In genomic region chr9:33229359-33230120, GRCh38 we compare ENCODE assay signal across 10 cellular contexts. TPM values are rescaled to one million over a fixed set of nuclear protein-coding genes. Genes with fewer than 3 reads are reported as not detected.
DNase-seq lines count a peak whose midpoint lies in the region; ATAC-seq and TF ChIP-seq lines count a peak whose summit lies in the region.
"Had no signal": no experiment of that assay in that cellular context is flagged by ENCODE, and none has a peak within 500 bp of the region (broad histone marks: within the 10 kb centered on the region; RNA-seq: fewer than 3 reads in every experiment).

No MANE protein-coding gene starts in this region.

- in situ Hi-C loops in Panc1 (cut with HindIII; ENCODE audit: low pct_unique_long_range_greater_than_20kb, low sequenced_read_pairs): no loop called here

- CTCF ChIA-PET in Panc1 (lab: Charles Lee): no interaction called here

- POLR2A ChIA-PET in Panc1 (lab: Charles Lee): no interaction called here

- TF ChIP-seq POLR2A in adrenal gland (IDR thresholded peaks at IDR 0.05): no peak

- H3K36me3 ChIP-seq in Panc1 (ENCODE audit: control insufficient read depth, insufficient read depth, low read length) (no peaks in the 10 kb centered on the region), adrenal gland (replicated peaks in 1 of 2) (no peaks in the 10 kb centered on the region)

- H3K27ac ChIP-seq in Panc1 (ENCODE audit: low read length) (no peak overlapping the region), adrenal gland (no peak overlapping the region)
- H3K27ac ChIP-seq: KMS-11 had no signal

- DNase-seq in COR-L47 (lab: John Stamatoyannopoulos, UW): peak; percentile 85
- DNase-seq in LNCaP clone FGC (ENCODE audit: low read depth): peak; percentile 79
- DNase-seq in Panc1 (ENCODE audit: low read depth, low spot score): peak; percentile 64
- peak; percentile 38 for DNase-seq in kidney glomerular epithelial cell (lab: John Stamatoyannopoulos, UW)
- no peak for DNase-seq in activated CD8-positive, alpha-beta memory T cell treated with anti-CD3 and anti-CD28 coated beads for 24 hours
- no peak for DNase-seq in adrenal gland

- H3K27me3 ChIP-seq in Panc1 (ENCODE audit: control insufficient read depth, insufficient read depth, low read length) (peaks cover 2% of the 10 kb centered on the region; the same call in 1 of the 2 replicates), adrenal gland (no peaks in the 10 kb centered on the region)

- no peak overlapping the region for H3K4me3 ChIP-seq in LNCaP clone FGC (ENCODE audit: low read depth, low read length)
- H3K4me3 ChIP-seq in Panc1 (ENCODE audit: low read depth in 2 of 2, low read length in 2 of 2): no peak overlapping the region
- no peak overlapping the region for H3K4me3 ChIP-seq in adrenal gland

- TF ChIP-seq CTCF in LNCaP clone FGC (IDR thresholded peaks at IDR 0.05; ENCODE audit: control insufficient read depth, extremely low read depth, insufficient read depth): peak; percentile 59
- TF ChIP-seq CTCF in Panc1 (IDR thresholded peaks at IDR 0.05): no peak
- TF ChIP-seq CTCF in adrenal gland (IDR thresholded peaks at IDR 0.05): no peak

- no TSS peak for BruUV-seq in Panc1 (replicated peaks; lab: Mats Ljungman, UMichigan)

- H3K9me3 ChIP-seq in Panc1 (ENCODE audit: control insufficient read depth, insufficient read depth, low read depth, low read length) (no peaks in the 10 kb centered on the region), adrenal gland (replicated peaks in 1 of 3) (no peaks in the 10 kb centered on the region)

- peak; percentile 22; the same call in 1 of the 2 replicates for ATAC-seq in Panc1
- ATAC-seq in HG03095 (IDR thresholded peaks at IDR 0.05; ENCODE audit: unreplicated experiment): no peak
- no peak for ATAC-seq in GM18867 (IDR thresholded peaks at IDR 0.05; ENCODE audit: unreplicated experiment)

- H3K4me1 ChIP-seq in Panc1 (ENCODE audit: control insufficient read depth, insufficient read depth, low read length): 0 out of 2 replicates have a peak, but pooled peaks cover 2% of the 10 kb centered on the region
- H3K4me1 ChIP-seq in adrenal gland (replicated peaks in 1 of 2): peaks cover 5% of the 10 kb centered on the region in 2 donors

- intact Hi-C loops in Panc1 (cut with micrococcal nuclease; ENCODE audit: unreplicated experiment): no loop called here
- intact Hi-C loops in adrenal gland (cut with DNase I): loop anchor here in 1 of 2 donors (10.0 kb wide), 2 partner anchors 65 to 835 kb away; partner anchors contain the start of gene NFX1

- WGBS in adrenal gland, 4 donors: 81 to 90% (median 85%) methylated on average over 7 to 9 of the region's 9 CpGs

RNA-seq across cellular contexts. Expression of gene SPINK4, which starts 10.4 kb away (rescaled TPM):
- total RNA-seq in Panc1 (2021; ENCODE audit: unreplicated experiment): not detected
- not detected for polyA plus RNA-seq in Panc1 (2012; ENCODE audit: insufficient read length)
- total RNA-seq in adrenal gland: 1 to 10 TPM in 2 of 8 donors, not detected in 6; 1.7 to 5.0 TPM
- polyA plus RNA-seq in adrenal gland: 1 to 10 TPM in 2 of 3 donors, not detected in 1; 1.8 to 4.3 TPM
- total RNA-seq: urinary bladder had no signal

RNA-seq across cellular contexts. Expression of gene BAG1, which starts 35.0 kb away (rescaled TPM):
- total RNA-seq in Panc1 (2021; ENCODE audit: unreplicated experiment) (95.8 TPM), adrenal gland (100 to 1,000 TPM in 3 of 8 donors, 10 to 100 TPM in 5; 46.9 to 141 (median 81.2) TPM)
- polyA plus RNA-seq in Panc1 (2012; ENCODE audit: insufficient read length): 103 TPM
- 10 to 100 TPM; 52.7 to 94.2 (median 55.0) TPM for polyA plus RNA-seq in adrenal gland

RNA-seq across cellular contexts. Expression of gene CHMP5, which starts 35.3 kb away (rescaled TPM):
- total RNA-seq in Panc1 (2021; ENCODE audit: unreplicated experiment): 74.5 TPM
- polyA plus RNA-seq in Panc1 (2012; ENCODE audit: insufficient read length): 65.4 TPM
- total RNA-seq in adrenal gland: 10 to 100 TPM; 52.4 to 90.0 (median 64.3) TPM
- polyA plus RNA-seq in adrenal gland: 100 to 1,000 TPM in 1 of 3 donors, 10 to 100 TPM in 2; 35.6 to 107 (median 49.5) TPM

Comparison
In these comparisons a context has a peak if more than half of its experiments do, and no peak if none do; other contexts are left out.
1. DNase-seq: peak in COR-L47 (single experiment), LNCaP clone FGC (single experiment), Panc1 (single experiment) and kidney glomerular epithelial cell (single experiment); none in activated CD8-positive, alpha-beta memory T cell treated with anti-CD3 and anti-CD28 coated beads for 24 hours (single experiment) and adrenal gland (0 of 7).